8 cellular contexts compared by ENCODE assay signal in genomic region chr17:49290690-49291326, GRCh38.
DNase-seq lines count a peak whose midpoint lies in the region; ATAC-seq and TF ChIP-seq lines count a peak whose summit lies in the region.

No MANE protein-coding gene starts in this region.

- no peak for ATAC-seq in HG03097 (IDR thresholded peaks at IDR 0.05; ENCODE audit: low FRiP score, unreplicated experiment)

- H2AFZ ChIP-seq in smooth muscle cell (ENCODE audit: low read depth): no peak overlapping the region

- peaks cover 5% of the 10 kb centered on the region for H4K20me1 ChIP-seq in smooth muscle cell (ENCODE audit: low read depth)

- peaks cover 11% of the 10 kb centered on the region for H3F3A ChIP-seq in smooth muscle cell (ENCODE audit: low read depth)

- TF ChIP-seq CTCF in HL-60 (IDR thresholded peaks at IDR 0.05; ENCODE audit: insufficient read depth, low read length) (peak; percentile 56), WERI-Rb-1 (IDR thresholded peaks at IDR 0.05; ENCODE audit: low read depth, low read length) (peak; percentile 60), smooth muscle cell (IDR thresholded peaks at IDR 0.05; ENCODE audit: borderline replicate concordance, insufficient read depth, poor library complexity, severe bottlenecking) (peak; percentile 75)

- DNase-seq in NCI-H2107 treated with DMSO at 0.1 percent for 48 hours (lab: John Stamatoyannopoulos, UW; ENCODE audit: unreplicated experiment) (peak; percentile 2), NCI-H2107 (lab: John Stamatoyannopoulos, UW) (no peak), HL-60 (ENCODE audit: low read depth in 1 of 2, low spot score in 1 of 2) (peak in 1 of 2 experiments; percentile 9), WERI-Rb-1 (peak; percentile 39), germinal center (ENCODE audit: low spot score) (peak; percentile 45), smooth muscle cell (lab: John Stamatoyannopoulos, UW; ENCODE audit: unreplicated experiment) (no peak), NCI-H1417 treated with DMSO at 0.1 percent for 48 hours (lab: John Stamatoyannopoulos, UW) (no peak)

- H3K9me3 ChIP-seq in WERI-Rb-1 (ENCODE audit: severe bottlenecking) (no peaks in the 10 kb centered on the region), smooth muscle cell (replicated peaks; ENCODE audit: low read depth) (no peaks in the 10 kb centered on the region)

- H3K27me3 ChIP-seq in HL-60 (ENCODE audit: insufficient read depth, poor library complexity, severe bottlenecking): no peaks in the 10 kb centered on the region
- no peaks in the 10 kb centered on the region for H3K27me3 ChIP-seq in WERI-Rb-1 (ENCODE audit: insufficient read depth, low read depth, severe bottlenecking)
- H3K27me3 ChIP-seq in smooth muscle cell (ENCODE audit: low read depth): no peaks in the 10 kb centered on the region

- H3K79me2 ChIP-seq in smooth muscle cell (ENCODE audit: low read depth): no peaks in the 10 kb centered on the region

- no peaks in the 10 kb centered on the region for H3K4me1 ChIP-seq in smooth muscle cell (ENCODE audit: low read depth)

- no peak overlapping the region for H3K9ac ChIP-seq in smooth muscle cell (ENCODE audit: low read depth)

- H3K27ac ChIP-seq in HL-60 (replicated peaks): no peak overlapping the region
- H3K27ac ChIP-seq in WERI-Rb-1: no peak overlapping the region
- H3K27ac ChIP-seq in smooth muscle cell (ENCODE audit: low read depth): no peak overlapping the region

- WGBS in smooth muscle cell (ENCODE audit: low lambda C conversion rate): 74% methylated on average over 4 of the region's 4 CpGs

- H3K4me3 ChIP-seq in HL-60 (replicated peaks; ENCODE audit: insufficient read depth, low read length) (no peak overlapping the region), WERI-Rb-1 (ENCODE audit: low read depth, low read length) (no peak overlapping the region), smooth muscle cell (no peak overlapping the region)

- H3K4me2 ChIP-seq in smooth muscle cell: no peak overlapping the region

- H3K36me3 ChIP-seq in WERI-Rb-1: peaks cover 9% of the 10 kb centered on the region
- no peaks in the 10 kb centered on the region for H3K36me3 ChIP-seq in smooth muscle cell (ENCODE audit: low read depth)

Comparison
In these comparisons a context has a peak if more than half of its experiments do, and no peak if none do; other contexts are left out.
1. DNase-seq: peak in NCI-H2107 treated with DMSO at 0.1 percent for 48 hours (single experiment), WERI-Rb-1 (single experiment) and germinal center (single experiment); none in NCI-H2107 (single experiment), smooth muscle cell (single experiment) and NCI-H1417 treated with DMSO at 0.1 percent for 48 hours (single experiment).
2. Peak in every context shown above with its lines, with median percentiles within 50 percentile points of each other: CTCF ChIP-seq.